8 cellular contexts compared by ENCODE assay signal in genomic region chr20:34129518-34130162, GRCh38. TPM values are rescaled to one million over a fixed set of nuclear protein-coding genes. Genes with fewer than 3 reads are reported as not detected.
A peak's percentile ranks its signal among the peaks of the same experiment; 100 is the strongest.
DNase-seq lines count a peak whose midpoint lies in the region; ATAC-seq lines count a peak whose summit lies in the region.

No MANE protein-coding gene starts in this region.

- no peaks in the 10 kb centered on the region for H3K36me3 Mint-ChIP-seq in stimulated activated effector memory CD8-positive, alpha-beta T cell treated with anti-CD3 and anti-CD28 coated beads, Interleukin-12 subunit alpha, Interleukin-12 subunit beta, amount 100 ng/mL, for 72 hours

- H3K27ac Mint-ChIP-seq in stimulated activated effector memory CD8-positive, alpha-beta T cell treated with anti-CD3 and anti-CD28 coated beads, Interleukin-12 subunit alpha, Interleukin-12 subunit beta, amount 100 ng/mL, for 72 hours: no peak overlapping the region

- DNase-seq in COLO829 (ENCODE audit: low spot score) (peak; percentile 74), HT-29 (ENCODE audit: low spot score) (peak; percentile 95), NCI-H82 (lab: John Stamatoyannopoulos, UW) (peak; percentile 92), ecto neural progenitor cell (ENCODE audit: low spot score) (peak; percentile 65), lung microvascular endothelial cell (ENCODE audit: low read depth in 2 of 2) (peak; percentile 81 to 84)
- DNase-seq in activated CD4-positive, alpha-beta T cell treated with anti-CD3 and anti-CD28 coated beads, Interleukin-2, amount 50 U/mL, for 1 hour: peak; percentile 34
- DNase-seq in stimulated activated effector memory CD8-positive, alpha-beta T cell treated with anti-CD3 and anti-CD28 coated beads, Interleukin-12 subunit alpha, Interleukin-12 subunit beta, amount 100 ng/mL, for 72 hours (ENCODE audit: low spot score in 2 of 2): peak; percentile 43 to 73

- no peaks in the 10 kb centered on the region for H3K9me3 Mint-ChIP-seq in stimulated activated effector memory CD8-positive, alpha-beta T cell treated with anti-CD3 and anti-CD28 coated beads, Interleukin-12 subunit alpha, Interleukin-12 subunit beta, amount 100 ng/mL, for 72 hours

- peaks cover 2% of the 10 kb centered on the region for H3K4me1 Mint-ChIP-seq in stimulated activated effector memory CD8-positive, alpha-beta T cell treated with anti-CD3 and anti-CD28 coated beads, Interleukin-12 subunit alpha, Interleukin-12 subunit beta, amount 100 ng/mL, for 72 hours

- peak; percentile 87 for ATAC-seq in stimulated activated effector memory CD8-positive, alpha-beta T cell treated with anti-CD3 and anti-CD28 coated beads, Interleukin-12 subunit alpha, Interleukin-12 subunit beta, amount 100 ng/mL, for 72 hours
- ATAC-seq in GM21717 (IDR thresholded peaks at IDR 0.05; ENCODE audit: unreplicated experiment): no peak

- H3K4me3 Mint-ChIP-seq in stimulated activated effector memory CD8-positive, alpha-beta T cell treated with anti-CD3 and anti-CD28 coated beads, Interleukin-12 subunit alpha, Interleukin-12 subunit beta, amount 100 ng/mL, for 72 hours: no peak overlapping the region

RNA-seq across cellular contexts. Expression of gene EIF2S2, which starts 17.6 kb away (rescaled TPM):
- total RNA-seq in HT-29 (2014; rRNA removed; shearing (Covaris generic)): 64.7 and 74.5 TPM in 2 replicates
- 57.8 and 68.7 TPM in 2 replicates for total RNA-seq in lung microvascular endothelial cell

Comparison
In these comparisons a context has a peak if more than half of its experiments do, and no peak if none do; other contexts are left out.
1. DNase-seq: peak in every context shown above with its lines; median percentile 95 in HT-29; 92 in NCI-H82; 82 in lung microvascular endothelial cell; 74 in COLO829; 65 in ecto neural progenitor cell; 58 in stimulated activated effector memory CD8-positive, alpha-beta T cell treated with anti-CD3 and anti-CD28 coated beads, Interleukin-12 subunit alpha, Interleukin-12 subunit beta, amount 100 ng/mL, for 72 hours; 34 in activated CD4-positive, alpha-beta T cell treated with anti-CD3 and anti-CD28 coated beads, Interleukin-2, amount 50 U/mL, for 1 hour.